Comparison of ENCODE assay signal across 10 cellular contexts in genomic region chr2:54589038-54589339, GRCh38.
DNase-seq lines count a peak whose midpoint lies in the region; ATAC-seq and TF ChIP-seq lines count a peak whose summit lies in the region.
"Had no signal": no experiment of that assay in that cellular context is flagged by ENCODE, and none has a peak within 500 bp of the region (broad histone marks: within the 10 kb centered on the region; RNA-seq: fewer than 3 reads in every experiment).

No MANE protein-coding gene starts in this region.

- H3K4me3 ChIP-seq in Caco-2 (ENCODE audit: low read depth, low read length): no peak overlapping the region
- H3K4me3 ChIP-seq in Loucy (ENCODE audit: low read length, poor library complexity, severe bottlenecking): peak overlapping the region; percentile 60
- peak overlapping the region; percentile 32 for H3K4me3 ChIP-seq in effector memory CD4-positive, alpha-beta T cell (ENCODE audit: insufficient read depth, low read depth, low read length, poor library complexity, severe bottlenecking)
- no peak overlapping the region for H3K4me3 ChIP-seq in psoas muscle

- peak overlapping the region; percentile 75 for H3K9ac ChIP-seq in Loucy (ENCODE audit: low read depth, low read length, poor library complexity, severe bottlenecking)

- peak overlapping the region; percentile 45 for H3K27ac Mint-ChIP-seq in Caco-2 (ENCODE audit: unreplicated experiment)

- H3K27me3 ChIP-seq in Caco-2 (replicated peaks; ENCODE audit: control insufficient read depth, insufficient read depth, low read length) (no peaks in the 10 kb centered on the region), Loucy (ENCODE audit: insufficient read depth, low read length, poor library complexity, severe bottlenecking) (no peaks in the 10 kb centered on the region), psoas muscle (ENCODE audit: insufficient read depth in 3 of 3, low read length in 2 of 3) (no peaks in the 10 kb centered on the region)
- no peaks in the 10 kb centered on the region for H3K27me3 ChIP-seq in effector memory CD4-positive, alpha-beta T cell (replicated peaks; ENCODE audit: control insufficient read depth, insufficient read depth, low read length, poor library complexity, severe bottlenecking)

- H4K20me1 ChIP-seq in Loucy (ENCODE audit: insufficient read depth, low read length, poor library complexity, severe bottlenecking): peaks cover 42% of the 10 kb centered on the region

- no peaks in the 10 kb centered on the region for H3K9me2 ChIP-seq in Loucy (replicated peaks; ENCODE audit: low read depth, low read length)

- intact Hi-C loops in Caco-2 (cut with micrococcal nuclease; ENCODE audit: unreplicated experiment): loop anchor here (1.0 kb wide), 3 partner anchors 10 to 31 kb away; no protein-coding TSS in a partner anchor
- intact Hi-C loops in psoas muscle (cut with DNase I): no loop called here

- H3K9me3 Mint-ChIP-seq in Caco-2 (ENCODE audit: unreplicated experiment): no peaks in the 10 kb centered on the region

- POLR2A ChIA-PET in Caco-2 (lab: Charles Lee): no interaction called here

- CTCF ChIA-PET in Caco-2 (lab: Charles Lee): no interaction called here

- 63 to 87% (median 83%) methylated on average over 4 of the region's 4 CpGs for WGBS in psoas muscle, 3 donors

- H3K36me3 ChIP-seq in Caco-2 (ENCODE audit: control insufficient read depth, insufficient read depth, low read length) (0 out of 2 replicates have a peak, but pooled peaks cover 2% of the 10 kb centered on the region), Loucy (ENCODE audit: insufficient read depth, low read length) (peaks cover 4% of the 10 kb centered on the region; the same call in 1 of the 2 replicates), psoas muscle (ENCODE audit: insufficient read depth in 1 of 2, low read depth in 1 of 2) (no peaks in the 10 kb centered on the region)
- no peaks in the 10 kb centered on the region for H3K36me3 ChIP-seq in effector memory CD4-positive, alpha-beta T cell (ENCODE audit: control insufficient read depth, insufficient read depth, low read length)

- TF ChIP-seq CTCF in Caco-2 (IDR thresholded peaks at IDR 0.05; ENCODE audit: insufficient read depth in 1 of 2, low read depth in 1 of 2, low read length in 1 of 2, severe bottlenecking in 1 of 2, unreplicated experiment in 1 of 2) (no peak), Loucy (conservative IDR thresholded peaks at IDR 0.05; ENCODE audit: low read length) (no peak), psoas muscle (IDR thresholded peaks at IDR 0.05) (no peak)

- peak overlapping the region; percentile 69 for H3K27ac ChIP-seq in effector memory CD4-positive, alpha-beta T cell (ENCODE audit: insufficient read depth, low read length, poor library complexity, severe bottlenecking)
- H3K27ac ChIP-seq in psoas muscle (peak overlapping the region; percentile 43), caudate nucleus (ENCODE audit: low read depth, low read length) (no peak overlapping the region)

- H3K9me3 ChIP-seq in Caco-2: no peaks in the 10 kb centered on the region
- H3K9me3 ChIP-seq in Loucy (ENCODE audit: insufficient read depth, low read depth, low read length): no peaks in the 10 kb centered on the region
- no peaks in the 10 kb centered on the region for H3K9me3 ChIP-seq in effector memory CD4-positive, alpha-beta T cell (ENCODE audit: control insufficient read depth, low read length)
- H3K9me3 ChIP-seq in psoas muscle: no peaks in the 10 kb centered on the region

- H3K4me3 Mint-ChIP-seq in Caco-2 (ENCODE audit: unreplicated experiment): no peak overlapping the region

- peaks cover 94% of the 10 kb centered on the region for H3K79me2 ChIP-seq in Loucy (ENCODE audit: insufficient read depth, low read length)

- H3K4me2 ChIP-seq in Loucy (ENCODE audit: low read depth, low read length, poor library complexity, severe bottlenecking): peak overlapping the region; percentile 77

- no peaks in the 10 kb centered on the region for H3K27me3 Mint-ChIP-seq in Caco-2 (ENCODE audit: insufficient read depth, unreplicated experiment)

- H3K4me1 Mint-ChIP-seq in Caco-2 (ENCODE audit: low read depth, unreplicated experiment): peaks cover 46% of the 10 kb centered on the region

- peaks cover 18% of the 10 kb centered on the region for H3F3A ChIP-seq in Loucy (ENCODE audit: low read depth)

- no peak overlapping the region for H2AFZ ChIP-seq in Loucy (ENCODE audit: low read length)

- TSS peak; percentile 87 for BruUV-seq in Caco-2 (replicated peaks; lab: Mats Ljungman, UMichigan)

- peaks cover 25% of the 10 kb centered on the region for H3K4me1 ChIP-seq in Caco-2
- H3K4me1 ChIP-seq in Loucy (ENCODE audit: insufficient read depth, low read length, poor library complexity, severe bottlenecking): peaks cover 83% of the 10 kb centered on the region
- H3K4me1 ChIP-seq in effector memory CD4-positive, alpha-beta T cell (ENCODE audit: control insufficient read depth, insufficient read depth, low read length, poor library complexity, severe bottlenecking): peaks cover 68% of the 10 kb centered on the region
- peaks cover 42% of the 10 kb centered on the region for H3K4me1 ChIP-seq in psoas muscle

- H3K36me3 Mint-ChIP-seq in Caco-2 (ENCODE audit: insufficient read depth, unreplicated experiment): peaks cover 67% of the 10 kb centered on the region

- ATAC-seq in psoas muscle: no peak
- no peak for ATAC-seq in HG02885 (IDR thresholded peaks at IDR 0.05; ENCODE audit: poor library complexity, unreplicated experiment)

- DNase-seq in Caco-2 (no peak), psoas muscle (no peak), caudate nucleus (lab: John Stamatoyannopoulos, UW) (no peak), DMS114 treated with DMSO at 0.1 percent for 48 hours (lab: John Stamatoyannopoulos, UW; ENCODE audit: unreplicated experiment) (no peak)
- no peak for DNase-seq in effector memory CD4-positive, alpha-beta T cell
- DNase-seq: foreskin fibroblast, NCI-H2171, retina had no signal

Comparison
In these comparisons a context has a peak if more than half of its experiments do, and no peak if none do; other contexts are left out.
1. H3K4me3 ChIP-seq: peak in Loucy (single experiment) and effector memory CD4-positive, alpha-beta T cell (single experiment); none in Caco-2 (single experiment) and psoas muscle (single experiment).